In the genomic region with DNA sequence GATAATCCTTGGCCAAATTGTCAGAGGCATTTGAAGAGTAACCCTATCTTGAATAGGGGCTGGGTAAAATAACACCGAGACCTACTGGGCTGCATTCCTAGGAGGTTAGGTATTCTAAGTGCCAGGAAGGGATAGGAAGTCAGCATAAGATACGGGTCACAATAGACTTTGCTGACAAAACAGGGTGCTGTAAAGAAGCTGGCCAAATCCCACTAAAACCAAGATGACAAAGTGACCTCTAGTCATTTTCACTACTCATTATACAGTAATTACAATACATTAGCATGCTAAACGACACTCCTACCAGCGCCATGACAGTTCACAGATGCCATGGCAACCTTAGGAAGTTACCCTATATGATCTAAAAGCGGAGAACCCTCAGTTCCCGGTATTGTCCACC, we compare ENCODE assay signal across 10 cellular contexts. TPM values are rescaled to one million over a fixed set of nuclear protein-coding genes. Genes with fewer than 3 reads are reported as not detected.
A peak's percentile ranks its signal among the peaks of the same experiment; 100 is the strongest.
DNase-seq lines count a peak whose midpoint lies in the region; ATAC-seq, FAIRE-seq and TF ChIP-seq lines count a peak whose summit lies in the region.
"Had no signal": no experiment of that assay in that cellular context is flagged by ENCODE, and none has a peak within 500 bp of the region (broad histone marks: within the 10 kb centered on the region; RNA-seq: fewer than 3 reads in every experiment).

No MANE protein-coding gene starts in this region.

- CTCF ChIA-PET in A549 (lab: Yijun Ruan, JAX) = interaction anchor here (0.9 kb wide), 1 partner anchor 98 kb away, joined by 5 read pairs; no protein-coding TSS in a partner anchor

- H3K36me3 ChIP-seq in brain microvascular endothelial cell (replicated peaks) = peaks cover 12% of the 10 kb centered on the region

- WGBS in A549 (ENCODE audit: missing lambda C conversion rate) = 81% methylated on average over 6 of the region's 6 CpGs

- H3K27me3 ChIP-seq in brain microvascular endothelial cell (replicated peaks) = no peaks in the 10 kb centered on the region

- TF ChIP-seq CTCF in A549 (IDR thresholded peaks at IDR 0.05) = no peak
- TF ChIP-seq CTCF in brain microvascular endothelial cell (IDR thresholded peaks at IDR 0.05; ENCODE audit: low read depth, low read length, missing control alignments) = no peak

- FAIRE-seq in A549 (lab: Jason Lieb, UNC) = no peak

- H3K27ac ChIP-seq in A549 (peak overlapping the region; percentile 86 to 100; a peak in 5 of 6 replicates), brain microvascular endothelial cell (peak overlapping the region; percentile 95)

- no peak for DNase-seq in A549 (ENCODE audit: low read depth in 1 of 2, low spot score in 1 of 2)
- DNase-seq in HT-29 (ENCODE audit: low spot score) = peak; percentile 8
- peak; percentile 26 for DNase-seq in brain microvascular endothelial cell
- peak; percentile 46 for DNase-seq in kidney glomerular epithelial cell (lab: John Stamatoyannopoulos, UW)
- DNase-seq in DMS79 treated with DMSO at 0.1 percent for 48 hours (lab: John Stamatoyannopoulos, UW) = no peak
- DNase-seq in epidermal melanocyte (ENCODE audit: insufficient read length, low spot score) = no peak
- DNase-seq: Kasumi-1, NCI-H345 had no signal

- no peak for ATAC-seq in A549
- ATAC-seq in GM19324 (IDR thresholded peaks at IDR 0.05; ENCODE audit: low FRiP score, unreplicated experiment) = no peak
- no peak for ATAC-seq in GM18870 (IDR thresholded peaks at IDR 0.05; ENCODE audit: unreplicated experiment)

- peaks cover 21% of the 10 kb centered on the region for H3K4me1 ChIP-seq in A549

- H3K4me3 ChIP-seq in A549 (no peak overlapping the region), brain microvascular endothelial cell (ENCODE audit: low read depth, low read length) (no peak overlapping the region)

- no peak for TF ChIP-seq RAD21 in A549 (conservative IDR thresholded peaks at IDR 0.05 in 1 of 2, IDR thresholded peaks at IDR 0.05 in 1 of 2)

- H3K4me2 ChIP-seq in A549 = peak overlapping the region; percentile 75

- in situ Hi-C loops in brain microvascular endothelial cell (cut with HindIII; ENCODE audit: low pct_ligation_motif_present, low sequenced_read_pairs) = no loop called here

- POLR2A ChIA-PET in A549 (lab: Yijun Ruan, JAX) = no interaction called here

- no peak for TF ChIP-seq EP300 in A549 (IDR thresholded peaks at IDR 0.05)

- no peaks in the 10 kb centered on the region for H3K9me3 ChIP-seq in A549

- TF ChIP-seq POLR2A in A549 (IDR thresholded peaks at IDR 0.05; ENCODE audit: low read length) = no peak

TF ChIP-seq in A549, 52 proteins besides CTCF, POLR2A, EP300 and RAD21:
- TF ChIP-seq, protein P1, sequence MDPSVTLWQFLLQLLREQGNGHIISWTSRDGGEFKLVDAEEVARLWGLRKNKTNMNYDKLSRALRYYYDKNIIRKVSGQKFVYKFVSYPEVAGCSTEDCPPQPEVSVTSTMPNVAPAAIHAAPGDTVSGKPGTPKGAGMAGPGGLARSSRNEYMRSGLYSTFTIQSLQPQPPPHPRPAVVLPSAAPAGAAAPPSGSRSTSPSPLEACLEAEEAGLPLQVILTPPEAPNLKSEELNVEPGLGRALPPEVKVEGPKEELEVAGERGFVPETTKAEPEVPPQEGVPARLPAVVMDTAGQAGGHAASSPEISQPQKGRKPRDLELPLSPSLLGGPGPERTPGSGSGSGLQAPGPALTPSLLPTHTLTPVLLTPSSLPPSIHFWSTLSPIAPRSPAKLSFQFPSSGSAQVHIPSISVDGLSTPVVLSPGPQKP (IDR thresholded peaks at IDR 0.05; ENCODE audit: low read depth, low read length) = no peak

RNA-seq across cellular contexts. Expression of a gene that starts 1.0 kb away (rescaled TPM):
- polyA plus RNA-seq in A549 (2011; rRNA removed) (215 and 226 TPM in 2 replicates), A549 (2017; fragmentation: RNase III; extraction: RNeasy Plus Mini Kit Qiagen cat#74134 plus additional on column Dnase treatment) (192 to 218 TPM (median 214 TPM) in 3 replicates)
- polyA plus RNA-seq in A549 (2012; cell fraction: cytosol; rRNA removed) = 175 and 229 TPM in 2 replicates
- polyA plus RNA-seq in A549 (2012; cell fraction: nucleus; rRNA removed) = 74.8 and 117 TPM in 2 replicates
- polyA minus RNA-seq in A549 (2011; rRNA and poly(A)+ RNA removed) = 22.4 and 22.6 TPM in 2 replicates
- 94.3 and 95.7 TPM in 2 replicates for total RNA-seq in HT-29 (2014; rRNA removed; shearing (Covaris generic))

RNA-seq across cellular contexts. Expression of a gene that starts 37.8 kb away (rescaled TPM):
- polyA plus RNA-seq in A549 (2011; rRNA removed) (41.2 and 52.2 TPM in 2 replicates), A549 (2017; fragmentation: RNase III; extraction: RNeasy Plus Mini Kit Qiagen cat#74134 plus additional on column Dnase treatment) (31.6 to 36.2 TPM (median 33.6 TPM) in 3 replicates)
- polyA plus RNA-seq in A549 (2012; cell fraction: cytosol; rRNA removed) = 12.2 and 13.5 TPM in 2 replicates
- 5.0 and 5.5 TPM in 2 replicates for polyA plus RNA-seq in A549 (2012; cell fraction: nucleus; rRNA removed)
- 50.8 and 57.6 TPM in 2 replicates for polyA minus RNA-seq in A549 (2011; rRNA and poly(A)+ RNA removed)
- total RNA-seq in HT-29 (2014; rRNA removed; shearing (Covaris generic)) = 18.7 and 24.0 TPM in 2 replicates

RNA-seq across cellular contexts. Expression of a gene that starts 38.0 kb away (rescaled TPM):
- polyA plus RNA-seq in A549 (2011; rRNA removed) (7.7 and 9.3 TPM in 2 replicates), A549 (2017; fragmentation: RNase III; extraction: RNeasy Plus Mini Kit Qiagen cat#74134 plus additional on column Dnase treatment) (4.4 to 6.2 TPM (median 6.0 TPM) in 3 replicates)
- 8.7 and 9.1 TPM in 2 replicates for polyA plus RNA-seq in A549 (2012; cell fraction: cytosol; rRNA removed)
- polyA plus RNA-seq in A549 (2012; cell fraction: nucleus; rRNA removed) = 7.9 and 12.2 TPM in 2 replicates
- polyA minus RNA-seq in A549 (2011; rRNA and poly(A)+ RNA removed) = 11.6 and 12.6 TPM in 2 replicates
- total RNA-seq in HT-29 (2014; rRNA removed; shearing (Covaris generic)) = 6.3 and 12.9 TPM in 2 replicates

Comparison
In these comparisons a context has a peak if more than half of its experiments do, and no peak if none do; other contexts are left out.
1. DNase-seq: peak in HT-29 (single experiment), brain microvascular endothelial cell (single experiment) and kidney glomerular epithelial cell (single experiment); none in A549 (0 of 2), DMS79 treated with DMSO at 0.1 percent for 48 hours (single experiment) and epidermal melanocyte (single experiment).